In the genomic region with DNA sequence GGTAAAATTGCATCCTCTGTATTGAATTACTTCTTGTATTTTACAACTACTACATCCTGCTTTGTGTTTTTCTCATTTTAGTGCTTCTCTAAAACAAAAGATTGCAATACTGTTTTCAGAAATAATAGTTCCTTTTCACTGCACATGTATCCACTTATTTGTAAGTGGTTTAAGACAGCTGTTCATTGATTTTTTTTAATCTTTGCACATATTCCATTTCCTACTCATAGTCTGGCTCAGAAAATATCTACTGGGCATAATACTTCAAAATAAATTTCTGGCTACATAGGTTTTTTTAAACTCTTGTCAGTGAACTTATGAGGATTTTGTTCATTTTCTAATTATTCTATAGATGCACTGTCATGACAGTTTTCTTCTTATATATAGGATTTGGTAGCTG, we compare ENCODE assay signal across 26 cellular contexts. TPM values are rescaled to one million over a fixed set of nuclear protein-coding genes. Genes with fewer than 3 reads are reported as not detected.
A peak's percentile ranks its signal among the peaks of the same experiment; 100 is the strongest.
DNase-seq lines count a peak whose midpoint lies in the region; FAIRE-seq and TF ChIP-seq lines count a peak whose summit lies in the region.
"Had no signal": no experiment of that assay in that cellular context is flagged by ENCODE, and none has a peak within 500 bp of the region (broad histone marks: within the 10 kb centered on the region; RNA-seq: fewer than 3 reads in every experiment).

No MANE protein-coding gene starts in this region.

- H3K27ac Mint-ChIP-seq in astrocyte (ENCODE audit: unreplicated experiment): peak overlapping the region; percentile 82
- H3K27ac Mint-ChIP-seq: B cell; CD8-positive, alpha-beta T cell; T-cell had no signal

- TF ChIP-seq CTCF in astrocyte (IDR thresholded peaks at IDR 0.05; ENCODE audit: insufficient read depth, low read depth, low read length): no peak
- TF ChIP-seq CTCF in fibroblast of the aortic adventitia (IDR thresholded peaks at IDR 0.05; ENCODE audit: insufficient read depth, low read length): no peak

- H4K20me1 ChIP-seq in GM23248 (ENCODE audit: insufficient read depth) (no peaks in the 10 kb centered on the region), astrocyte (ENCODE audit: insufficient read depth, low read length) (peaks cover 70% of the 10 kb centered on the region)

- H3K9ac ChIP-seq in GM23248: peak overlapping the region; percentile 17; the same call in 1 of the 2 replicates
- no peak overlapping the region for H3K9ac ChIP-seq in astrocyte (ENCODE audit: low read length)

- no peak overlapping the region for H3K4me3 Mint-ChIP-seq in astrocyte (ENCODE audit: unreplicated experiment)
- H3K4me3 Mint-ChIP-seq: B cell; CD8-positive, alpha-beta T cell; T-cell had no signal

- H3K4me2 ChIP-seq in GM23248 (ENCODE audit: unreplicated experiment): peak overlapping the region; percentile 5
- no peak overlapping the region for H3K4me2 ChIP-seq in astrocyte (ENCODE audit: low read length)
- H3K4me2 ChIP-seq: A549 had no signal

- peaks cover 48% of the 10 kb centered on the region for H3F3A ChIP-seq in GM23248 (ENCODE audit: insufficient read depth)

- H3K27me3 ChIP-seq in ACC112 (ENCODE audit: insufficient read depth, low read length): no peaks in the 10 kb centered on the region
- H3K27me3 ChIP-seq in GM23248 (replicated peaks; ENCODE audit: insufficient read depth): no peaks in the 10 kb centered on the region
- no peaks in the 10 kb centered on the region for H3K27me3 ChIP-seq in astrocyte (ENCODE audit: insufficient read depth, low read length)

- DNase-seq in GM23248 (peak; percentile 12), astrocyte (ENCODE audit: low read depth) (no peak), fibroblast of the aortic adventitia (ENCODE audit: low read depth) (peak; percentile 36), NCI-H146 treated with DMSO at 0.1 percent for 48 hours (lab: John Stamatoyannopoulos, UW; ENCODE audit: unreplicated experiment) (no peak), NCI-H526 treated with DMSO at 0.1 percent for 48 hours (lab: John Stamatoyannopoulos, UW) (no peak)
- DNase-seq in activated CD4-positive, alpha-beta T cell treated with anti-CD3 and anti-CD28 coated beads, Interleukin-2, amount 50 U/mL, for 48 hours: no peak
- DNase-seq: Caco-2; CD8-positive, alpha-beta T cell; DMS 273 treated with DMSO at 0.1 percent for 48 hours; DMS79; GDM1; Kasumi-1; MV-4-11; NCI-H1105; NCI-H146; NCI-H2029; NCI-H774; T-cell had no signal

- H3K36me3 ChIP-seq in ACC112 (ENCODE audit: insufficient read depth, low read length) (peaks cover 58% of the 10 kb centered on the region), GM23248 (ENCODE audit: low read depth) (peaks cover 56% of the 10 kb centered on the region), astrocyte (ENCODE audit: insufficient read depth, low read length) (peaks cover 68% of the 10 kb centered on the region)

- peaks cover 6% of the 10 kb centered on the region for H3K79me2 ChIP-seq in ACC112 (ENCODE audit: control insufficient read depth, insufficient read depth, low read length, unreplicated experiment)
- H3K79me2 ChIP-seq in GM23248 (ENCODE audit: insufficient read depth): peaks cover 59% of the 10 kb centered on the region
- peaks cover 27% of the 10 kb centered on the region for H3K79me2 ChIP-seq in astrocyte (ENCODE audit: insufficient read depth, low read length)

- no peaks in the 10 kb centered on the region for H3K9me3 ChIP-seq in GM23248 (ENCODE audit: low read depth)
- H3K9me3 ChIP-seq in astrocyte (ENCODE audit: insufficient read depth, low read depth, low read length): peaks cover 6% of the 10 kb centered on the region

- H3K36me3 Mint-ChIP-seq in astrocyte (ENCODE audit: low read depth, unreplicated experiment): peaks cover 24% of the 10 kb centered on the region

- FAIRE-seq in astrocyte (lab: Jason Lieb, UNC): no peak
- FAIRE-seq: A549, GM12891, H1, HTR-8/SVneo, K562 had no signal

- H3K4me3 ChIP-seq in ACC112 (ENCODE audit: low read depth, low read length) (no peak overlapping the region), GM23248 (no peak overlapping the region), astrocyte (ENCODE audit: insufficient read depth, low read depth, low read length) (no peak overlapping the region), fibroblast of the aortic adventitia (ENCODE audit: low read depth, low read length) (no peak overlapping the region)
- H3K4me3 ChIP-seq: A549, K562 had no signal

- H3K9me3 Mint-ChIP-seq in astrocyte (ENCODE audit: unreplicated experiment): no peaks in the 10 kb centered on the region

- H3K4me1 ChIP-seq in ACC112 (ENCODE audit: control insufficient read depth, insufficient read depth, low read length, unreplicated experiment) (peaks cover 15% of the 10 kb centered on the region), GM23248 (ENCODE audit: insufficient read depth) (peaks cover 27% of the 10 kb centered on the region), astrocyte (ENCODE audit: insufficient read depth, low read length) (peaks cover 9% of the 10 kb centered on the region)
- H3K4me1 ChIP-seq: Caco-2 had no signal

- no peaks in the 10 kb centered on the region for H3K9me2 ChIP-seq in GM23248 (ENCODE audit: insufficient read depth)

- H2AFZ ChIP-seq in ACC112 (ENCODE audit: low read length, unreplicated experiment) (no peak overlapping the region), GM23248 (no peak overlapping the region), astrocyte (ENCODE audit: low read depth, low read length) (no peak overlapping the region)

- peaks cover 21% of the 10 kb centered on the region for H3K4me1 Mint-ChIP-seq in astrocyte (ENCODE audit: low read depth, unreplicated experiment)
- H3K4me1 Mint-ChIP-seq: B cell, T-cell had no signal

- H3K27ac ChIP-seq in ACC112 (ENCODE audit: low read depth, low read length): peak overlapping the region; percentile 64
- H3K27ac ChIP-seq in GM23248: peak overlapping the region; percentile 71
- no peak overlapping the region for H3K27ac ChIP-seq in astrocyte (ENCODE audit: low read depth, low read length)
- H3K27ac ChIP-seq: A549, C4-2B had no signal

- H3K27me3 Mint-ChIP-seq in astrocyte (ENCODE audit: low read depth, unreplicated experiment): no peaks in the 10 kb centered on the region
- H3K27me3 Mint-ChIP-seq: B cell, T-cell had no signal

- in situ Hi-C loops in GM23248 (cut with MboI): no loop called here

RNA-seq across cellular contexts. Expression of gene SND1, which starts 54.8 kb away (rescaled TPM):
- 174 and 184 TPM in 2 replicates for total RNA-seq in GM23248 (2014; rRNA removed; shearing (Covaris generic))
- polyA plus RNA-seq in GM23248 (2016; fragmentation: Nextera tagmentation; extraction: Ambion mirVana): 128 and 137 TPM in 2 replicates
- total RNA-seq in astrocyte (267 and 278 TPM in 2 replicates), fibroblast of the aortic adventitia (ENCODE audit: low replicate concordance) (156 and 202 TPM in 2 replicates)

Comparison
In these comparisons a context has a peak if more than half of its experiments do, and no peak if none do; other contexts are left out.
1. DNase-seq: peak in GM23248 (single experiment) and fibroblast of the aortic adventitia (single experiment); none in astrocyte (single experiment), activated CD4-positive, alpha-beta T cell treated with anti-CD3 and anti-CD28 coated beads, Interleukin-2, amount 50 U/mL, for 48 hours (0 of 2), NCI-H146 treated with DMSO at 0.1 percent for 48 hours (single experiment) and NCI-H526 treated with DMSO at 0.1 percent for 48 hours (single experiment).